In the genomic region with DNA sequence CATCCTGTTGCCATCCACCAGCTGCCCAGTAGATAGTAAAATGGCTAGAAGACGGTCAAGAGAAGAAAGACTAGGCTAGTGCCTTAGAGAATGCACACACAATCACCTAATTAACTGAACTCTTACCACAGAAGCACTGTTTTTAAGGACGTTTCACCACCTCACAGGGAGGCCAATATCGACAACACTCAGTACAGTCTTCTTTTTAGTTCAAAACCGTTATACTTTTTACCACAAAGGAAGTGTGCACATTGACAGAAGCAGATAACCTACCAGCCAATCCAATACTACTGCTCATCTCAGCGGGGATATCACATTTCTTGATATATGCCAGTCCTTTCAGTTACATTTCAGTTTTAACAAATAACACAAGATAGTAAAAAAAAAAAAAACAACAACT, we compare ENCODE assay signal across 1 cellular context.
TF ChIP-seq lines count a peak whose summit lies in the region.

No MANE protein-coding gene starts in this region.

TF ChIP-seq in GM23338, 12 proteins besides CTCF, POLR2A, EP300 and RAD21:
- TF ChIP-seq, protein P1, sequence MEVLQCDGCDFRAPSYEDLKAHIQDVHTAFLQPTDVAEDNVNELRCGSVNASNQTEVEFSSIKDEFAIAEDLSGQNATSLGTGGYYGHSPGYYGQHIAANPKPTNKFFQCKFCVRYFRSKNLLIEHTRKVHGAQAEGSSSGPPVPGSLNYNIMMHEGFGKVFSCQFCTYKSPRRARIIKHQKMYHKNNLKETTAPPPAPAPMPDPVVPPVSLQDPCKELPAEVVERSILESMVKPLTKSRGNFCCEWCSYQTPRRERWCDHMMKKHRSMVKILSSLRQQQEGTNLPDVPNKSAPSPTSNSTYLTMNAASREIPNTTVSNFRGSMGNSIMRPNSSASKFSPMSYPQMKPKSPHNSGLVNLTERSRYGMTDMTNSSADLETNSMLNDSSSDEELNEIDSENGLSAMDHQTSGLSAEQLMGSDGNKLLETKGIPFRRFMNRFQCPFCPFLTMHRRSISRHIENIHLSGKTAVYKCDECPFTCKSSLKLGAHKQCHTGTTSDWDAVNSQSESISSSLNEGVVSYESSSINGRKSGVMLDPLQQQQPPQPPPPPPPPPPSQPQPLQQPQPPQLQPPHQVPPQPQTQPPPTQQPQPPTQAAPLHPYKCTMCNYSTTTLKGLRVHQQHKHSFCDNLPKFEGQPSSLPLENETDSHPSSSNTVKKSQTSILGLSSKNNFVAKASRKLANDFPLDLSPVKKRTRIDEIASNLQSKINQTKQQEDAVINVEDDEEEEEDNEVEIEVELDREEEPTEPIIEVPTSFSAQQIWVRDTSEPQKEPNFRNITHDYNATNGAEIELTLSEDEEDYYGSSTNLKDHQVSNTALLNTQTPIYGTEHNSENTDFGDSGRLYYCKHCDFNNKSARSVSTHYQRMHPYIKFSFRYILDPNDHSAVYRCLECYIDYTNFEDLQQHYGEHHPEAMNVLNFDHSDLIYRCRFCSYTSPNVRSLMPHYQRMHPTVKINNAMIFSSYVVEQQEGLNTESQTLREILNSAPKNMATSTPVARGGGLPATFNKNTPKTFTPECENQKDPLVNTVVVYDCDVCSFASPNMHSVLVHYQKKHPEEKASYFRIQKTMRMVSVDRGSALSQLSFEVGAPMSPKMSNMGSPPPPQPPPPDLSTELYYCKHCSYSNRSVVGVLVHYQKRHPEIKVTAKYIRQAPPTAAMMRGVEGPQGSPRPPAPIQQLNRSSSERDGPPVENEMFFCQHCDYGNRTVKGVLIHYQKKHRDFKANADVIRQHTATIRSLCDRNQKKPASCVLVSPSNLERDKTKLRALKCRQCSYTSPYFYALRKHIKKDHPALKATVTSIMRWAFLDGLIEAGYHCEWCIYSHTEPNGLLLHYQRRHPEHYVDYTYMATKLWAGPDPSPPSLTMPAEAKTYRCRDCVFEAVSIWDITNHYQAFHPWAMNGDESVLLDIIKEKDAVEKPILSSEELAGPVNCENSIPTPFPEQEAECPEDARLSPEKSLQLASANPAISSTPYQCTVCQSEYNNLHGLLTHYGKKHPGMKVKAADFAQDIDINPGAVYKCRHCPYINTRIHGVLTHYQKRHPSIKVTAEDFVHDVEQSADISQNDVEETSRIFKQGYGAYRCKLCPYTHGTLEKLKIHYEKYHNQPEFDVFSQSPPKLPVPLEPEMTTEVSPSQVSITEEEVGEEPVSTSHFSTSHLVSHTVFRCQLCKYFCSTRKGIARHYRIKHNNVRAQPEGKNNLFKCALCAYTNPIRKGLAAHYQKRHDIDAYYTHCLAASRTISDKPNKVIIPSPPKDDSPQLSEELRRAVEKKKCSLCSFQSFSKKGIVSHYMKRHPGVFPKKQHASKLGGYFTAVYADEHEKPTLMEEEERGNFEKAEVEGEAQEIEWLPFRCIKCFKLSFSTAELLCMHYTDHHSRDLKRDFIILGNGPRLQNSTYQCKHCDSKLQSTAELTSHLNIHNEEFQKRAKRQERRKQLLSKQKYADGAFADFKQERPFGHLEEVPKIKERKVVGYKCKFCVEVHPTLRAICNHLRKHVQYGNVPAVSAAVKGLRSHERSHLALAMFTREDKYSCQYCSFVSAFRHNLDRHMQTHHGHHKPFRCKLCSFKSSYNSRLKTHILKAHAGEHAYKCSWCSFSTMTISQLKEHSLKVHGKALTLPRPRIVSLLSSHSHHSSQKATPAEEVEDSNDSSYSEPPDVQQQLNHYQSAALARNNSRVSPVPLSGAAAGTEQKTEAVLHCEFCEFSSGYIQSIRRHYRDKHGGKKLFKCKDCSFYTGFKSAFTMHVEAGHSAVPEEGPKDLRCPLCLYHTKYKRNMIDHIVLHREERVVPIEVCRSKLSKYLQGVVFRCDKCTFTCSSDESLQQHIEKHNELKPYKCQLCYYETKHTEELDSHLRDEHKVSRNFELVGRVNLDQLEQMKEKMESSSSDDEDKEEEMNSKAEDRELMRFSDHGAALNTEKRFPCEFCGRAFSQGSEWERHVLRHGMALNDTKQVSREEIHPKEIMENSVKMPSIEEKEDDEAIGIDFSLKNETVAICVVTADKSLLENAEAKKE (CRISPR knock-in tag; IDR thresholded peaks at IDR 0.05), result no peak
- TF ChIP-seq ZNF114 (CRISPR knock-in tag; IDR thresholded peaks at IDR 0.05), result no peak
- TF ChIP-seq, protein P2, sequence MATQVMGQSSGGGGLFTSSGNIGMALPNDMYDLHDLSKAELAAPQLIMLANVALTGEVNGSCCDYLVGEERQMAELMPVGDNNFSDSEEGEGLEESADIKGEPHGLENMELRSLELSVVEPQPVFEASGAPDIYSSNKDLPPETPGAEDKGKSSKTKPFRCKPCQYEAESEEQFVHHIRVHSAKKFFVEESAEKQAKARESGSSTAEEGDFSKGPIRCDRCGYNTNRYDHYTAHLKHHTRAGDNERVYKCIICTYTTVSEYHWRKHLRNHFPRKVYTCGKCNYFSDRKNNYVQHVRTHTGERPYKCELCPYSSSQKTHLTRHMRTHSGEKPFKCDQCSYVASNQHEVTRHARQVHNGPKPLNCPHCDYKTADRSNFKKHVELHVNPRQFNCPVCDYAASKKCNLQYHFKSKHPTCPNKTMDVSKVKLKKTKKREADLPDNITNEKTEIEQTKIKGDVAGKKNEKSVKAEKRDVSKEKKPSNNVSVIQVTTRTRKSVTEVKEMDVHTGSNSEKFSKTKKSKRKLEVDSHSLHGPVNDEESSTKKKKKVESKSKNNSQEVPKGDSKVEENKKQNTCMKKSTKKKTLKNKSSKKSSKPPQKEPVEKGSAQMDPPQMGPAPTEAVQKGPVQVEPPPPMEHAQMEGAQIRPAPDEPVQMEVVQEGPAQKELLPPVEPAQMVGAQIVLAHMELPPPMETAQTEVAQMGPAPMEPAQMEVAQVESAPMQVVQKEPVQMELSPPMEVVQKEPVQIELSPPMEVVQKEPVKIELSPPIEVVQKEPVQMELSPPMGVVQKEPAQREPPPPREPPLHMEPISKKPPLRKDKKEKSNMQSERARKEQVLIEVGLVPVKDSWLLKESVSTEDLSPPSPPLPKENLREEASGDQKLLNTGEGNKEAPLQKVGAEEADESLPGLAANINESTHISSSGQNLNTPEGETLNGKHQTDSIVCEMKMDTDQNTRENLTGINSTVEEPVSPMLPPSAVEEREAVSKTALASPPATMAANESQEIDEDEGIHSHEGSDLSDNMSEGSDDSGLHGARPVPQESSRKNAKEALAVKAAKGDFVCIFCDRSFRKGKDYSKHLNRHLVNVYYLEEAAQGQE (IDR thresholded peaks at IDR 0.05; ENCODE audit: unreplicated experiment), result no peak
- TF ChIP-seq NANOG (IDR thresholded peaks at IDR 0.05; ENCODE audit: borderline replicate concordance), result no peak
- no peak for TF ChIP-seq POLR2AphosphoS5 (IDR thresholded peaks at IDR 0.05; ENCODE audit: low read depth)
- no peak for TF ChIP-seq JUNB (IDR thresholded peaks at IDR 0.05; ENCODE audit: unreplicated experiment)
- no peak for TF ChIP-seq EZH2 (IDR thresholded peaks at IDR 0.05; ENCODE audit: low read depth, unreplicated experiment)
- TF ChIP-seq ZNF331 (CRISPR knock-in tag; IDR thresholded peaks at IDR 0.05; ENCODE audit: low read depth), result no peak
- no peak for TF ChIP-seq EZH2phosphoT487 (IDR thresholded peaks at IDR 0.05; ENCODE audit: unreplicated experiment)
- no peak for TF ChIP-seq CREB1 (CRISPR knock-in tag; IDR thresholded peaks at IDR 0.05; ENCODE audit: low read depth)
- TF ChIP-seq, protein P3, sequence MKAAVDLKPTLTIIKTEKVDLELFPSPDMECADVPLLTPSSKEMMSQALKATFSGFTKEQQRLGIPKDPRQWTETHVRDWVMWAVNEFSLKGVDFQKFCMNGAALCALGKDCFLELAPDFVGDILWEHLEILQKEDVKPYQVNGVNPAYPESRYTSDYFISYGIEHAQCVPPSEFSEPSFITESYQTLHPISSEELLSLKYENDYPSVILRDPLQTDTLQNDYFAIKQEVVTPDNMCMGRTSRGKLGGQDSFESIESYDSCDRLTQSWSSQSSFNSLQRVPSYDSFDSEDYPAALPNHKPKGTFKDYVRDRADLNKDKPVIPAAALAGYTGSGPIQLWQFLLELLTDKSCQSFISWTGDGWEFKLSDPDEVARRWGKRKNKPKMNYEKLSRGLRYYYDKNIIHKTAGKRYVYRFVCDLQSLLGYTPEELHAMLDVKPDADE (IDR thresholded peaks at IDR 0.05), result no peak
- TF ChIP-seq STAT1 (IDR thresholded peaks at IDR 0.05; ENCODE audit: unreplicated experiment), result no peak
TF ChIP-seq in GM23338: peak in this region for 0.
